10 cellular contexts compared by ENCODE assay signal in genomic region chr13:40985596-40986327, GRCh38. TPM values are rescaled to one million over a fixed set of nuclear protein-coding genes. Genes with fewer than 3 reads are reported as not detected.
DNase-seq lines count a peak whose midpoint lies in the region; ATAC-seq and TF ChIP-seq lines count a peak whose summit lies in the region.
"Had no signal": no experiment of that assay in that cellular context is flagged by ENCODE, and none has a peak within 500 bp of the region (broad histone marks: within the 10 kb centered on the region; RNA-seq: fewer than 3 reads in every experiment).

No MANE protein-coding gene starts in this region.

- CTCF ChIA-PET in naive thymus-derived CD4-positive, alpha-beta T cell (lab: Charles Lee): interaction anchor here (0.7 to 1.4 kb wide), 4 partner anchors 11 to 1191 kb away, joined by 3 to 4 read pairs (median 3); no protein-coding TSS in a partner anchor

- H3K27ac ChIP-seq in heart right ventricle (peak overlapping the region in 9 of 10 donors; percentile 7 to 91 (median 85)), caudate nucleus (ENCODE audit: low read depth, low read length) (peak overlapping the region; percentile 53), vagina (peak overlapping the region; percentile 77)
- peak overlapping the region; percentile 86 for H3K27ac ChIP-seq in naive thymus-derived CD4-positive, alpha-beta T cell (ENCODE audit: low read depth, low read length)

- H3K27ac Mint-ChIP-seq in naive thymus-derived CD4-positive, alpha-beta T cell: peak overlapping the region; percentile 93 to 98 (median 96)

- peaks cover 0 to 16% (median 4%) of the 10 kb centered on the region in 5 donors for H3K36me3 Mint-ChIP-seq in naive thymus-derived CD4-positive, alpha-beta T cell

- ATAC-seq in heart right ventricle (no peak), left ventricle myocardium superior (no peak), GM18511 (IDR thresholded peaks at IDR 0.05; ENCODE audit: unreplicated experiment) (no peak)
- no peak for ATAC-seq in naive thymus-derived CD4-positive, alpha-beta T cell

- WGBS in heart right ventricle, 2 donors: 35 to 58% methylated on average over 5 of the region's 5 CpGs

- no peak for TF ChIP-seq POLR2A in vagina (IDR thresholded peaks at IDR 0.05)

- TF ChIP-seq CTCF in heart right ventricle (IDR thresholded peaks at IDR 0.05) (no peak), vagina (IDR thresholded peaks at IDR 0.05) (no peak)

- peaks cover 7 to 78% (median 55%) of the 10 kb centered on the region in 9 donors for H3K4me1 ChIP-seq in heart right ventricle
- H3K4me1 ChIP-seq in naive thymus-derived CD4-positive, alpha-beta T cell (ENCODE audit: control insufficient read depth in 2 of 2, insufficient read depth in 2 of 2, low read length in 2 of 2): peaks cover 31 to 53% of the 10 kb centered on the region in 2 donors
- peaks cover 66% of the 10 kb centered on the region for H3K4me1 ChIP-seq in vagina

- no peaks in the 10 kb centered on the region for H3K9me3 ChIP-seq in heart right ventricle
- H3K9me3 ChIP-seq in naive thymus-derived CD4-positive, alpha-beta T cell (ENCODE audit: control insufficient read depth in 2 of 3, low read length in 3 of 3): no peaks in the 10 kb centered on the region
- no peaks in the 10 kb centered on the region for H3K9me3 ChIP-seq in vagina

- H3K36me3 ChIP-seq in heart right ventricle: peaks cover 0 to 12% (median 0%) of the 10 kb centered on the region in 9 donors
- no peaks in the 10 kb centered on the region for H3K36me3 ChIP-seq in naive thymus-derived CD4-positive, alpha-beta T cell (ENCODE audit: control insufficient read depth in 2 of 3, insufficient read depth in 3 of 3, low read length in 3 of 3)
- no peaks in the 10 kb centered on the region for H3K36me3 ChIP-seq in vagina

- no peaks in the 10 kb centered on the region for H3K27me3 Mint-ChIP-seq in naive thymus-derived CD4-positive, alpha-beta T cell

- POLR2A ChIA-PET in naive thymus-derived CD4-positive, alpha-beta T cell (lab: Charles Lee): interaction anchor here (1.0 to 2.7 kb wide), 11 partner anchors 10 to 75 kb away, joined by 3 to 12 read pairs (median 7); partner anchors contain the start of genes ELF1 and WBP4

- peak overlapping the region; percentile 80 to 97 (median 93) for H3K4me3 Mint-ChIP-seq in naive thymus-derived CD4-positive, alpha-beta T cell

- DNase-seq in heart right ventricle (no peak), left ventricle myocardium superior (no peak), caudate nucleus (lab: John Stamatoyannopoulos, UW) (peak in 1 of 61 donors; percentile 10), vagina (ENCODE audit: extremely low spot score in 2 of 2) (no peak), SIG-M5 (lab: John Stamatoyannopoulos, UW) (no peak)
- no peak for DNase-seq in naive thymus-derived CD4-positive, alpha-beta T cell
- no peak for DNase-seq in stimulated activated CD8-positive, alpha-beta memory T cell treated with anti-CD3 and anti-CD28 coated beads, Interleukin-4, amount 100 ng/mL, for 48 hours
- DNase-seq: NCI-H526; stimulated activated naive CD4-positive, alpha-beta T cell treated with Interleukin-2 at 50 U/mL for 16 hours had no signal

- intact Hi-C loops in heart right ventricle (cut with DNase I): loop anchor here in 5 of 10 donors (1.0 to 10.0 kb wide), 3 partner anchors 16 to 72 kb away; no protein-coding TSS in a partner anchor
- intact Hi-C loops in left ventricle myocardium superior (cut with micrococcal nuclease): no loop called here
- intact Hi-C loops in naive thymus-derived CD4-positive, alpha-beta T cell (cut with micrococcal nuclease): loop anchor here in 1 of 2 donors (1.0 to 10.0 kb wide), 4 partner anchors 11 to 1409 kb away; no protein-coding TSS in a partner anchor
- intact Hi-C loops in vagina (cut with DNase I): no loop called here

- H3K4me3 ChIP-seq in heart right ventricle: peak overlapping the region in 6 of 10 donors; percentile 29 to 54 (median 39)
- H3K4me3 ChIP-seq in naive thymus-derived CD4-positive, alpha-beta T cell (ENCODE audit: low read length): peak overlapping the region; percentile 49
- peak overlapping the region in 1 of 2 donors; percentile 19 for H3K4me3 ChIP-seq in vagina

- H3K27me3 ChIP-seq in heart right ventricle (no peaks in the 10 kb centered on the region), vagina (no peaks in the 10 kb centered on the region)
- H3K27me3 ChIP-seq in naive thymus-derived CD4-positive, alpha-beta T cell (ENCODE audit: control insufficient read depth in 2 of 2, insufficient read depth in 2 of 2, low read length in 2 of 2): no peaks in the 10 kb centered on the region

- H3K4me1 Mint-ChIP-seq in naive thymus-derived CD4-positive, alpha-beta T cell: peaks cover 44 to 77% (median 66%) of the 10 kb centered on the region in 7 donors

- no peaks in the 10 kb centered on the region for H3K9me3 Mint-ChIP-seq in naive thymus-derived CD4-positive, alpha-beta T cell

RNA-seq across cellular contexts. Expression of gene ELF1, which starts 33.4 kb away (rescaled TPM):
- total RNA-seq in heart right ventricle: 10 to 100 TPM; 31.1 to 60.5 (median 39.5) TPM
- polyA plus RNA-seq in heart right ventricle: 10 to 100 TPM in 1 of 2 donors, 1 to 10 TPM in 1; 9.9 to 10.4 TPM
- total RNA-seq in left ventricle myocardium superior: 33.3 TPM
- total RNA-seq in naive thymus-derived CD4-positive, alpha-beta T cell: 100 to 1,000 TPM; 117 to 193 (median 180) TPM
- 100 to 1,000 TPM; 134 to 142 TPM for polyA plus RNA-seq in naive thymus-derived CD4-positive, alpha-beta T cell
- 101 TPM for total RNA-seq in vagina
